8 cellular contexts compared by ENCODE assay signal in genomic region chr3:9396301-9396631, GRCh38. TPM values are rescaled to one million over a fixed set of nuclear protein-coding genes. Genes with fewer than 3 reads are reported as not detected.
A peak's percentile ranks its signal among the peaks of the same experiment; 100 is the strongest.
DNase-seq lines count a peak whose midpoint lies in the region; ATAC-seq and TF ChIP-seq lines count a peak whose summit lies in the region.

No MANE protein-coding gene starts in this region.

- peaks cover 6 to 13% (median 10%) of the 10 kb centered on the region in 3 donors for H3K36me3 ChIP-seq in tibial artery

- H3K27ac Mint-ChIP-seq in CD14-positive monocyte: peak overlapping the region; percentile 94 to 99 (median 98)
- peak overlapping the region; percentile 94 to 99 (median 98) for H3K27ac Mint-ChIP-seq in naive thymus-derived CD8-positive, alpha-beta T cell

- peak overlapping the region; percentile 92 to 96 for H3K4me3 Mint-ChIP-seq in CD14-positive monocyte
- H3K4me3 Mint-ChIP-seq in naive thymus-derived CD8-positive, alpha-beta T cell: peak overlapping the region; percentile 89 to 99 (median 96)

- peak overlapping the region; percentile 99 to 100 for H3K27ac ChIP-seq in tibial artery

- peaks cover 0 to 1% (median 0%) of the 10 kb centered on the region in 3 donors for H3K27me3 Mint-ChIP-seq in CD14-positive monocyte (ENCODE audit: low read depth in 3 of 3)
- H3K27me3 Mint-ChIP-seq in naive thymus-derived CD8-positive, alpha-beta T cell: peaks cover 0 to 4% (median 0%) of the 10 kb centered on the region in 5 donors

- H3K4me1 ChIP-seq in tibial artery: peaks cover 0 to 69% (median 40%) of the 10 kb centered on the region in 4 donors

- H3K4me3 ChIP-seq in tibial artery: peak overlapping the region; percentile 95 to 97

- intact Hi-C loops in CD14-positive monocyte (cut with micrococcal nuclease): loop anchor here (2.0 to 5.0 kb wide), 4 partner anchors 27 to 397 kb away; partner anchors contain the start of genes THUMPD3 (in 2 of the 2), ARPC4 (in 1 of the 2), BRPF1 (in 1 of the 2) and TADA3 (in 1 of the 2)
- intact Hi-C loops in tibial artery (cut with DNase I; ENCODE audit: low total_unique reads): no loop called here

- peaks cover 25 to 28% of the 10 kb centered on the region in 2 donors for H3K36me3 Mint-ChIP-seq in CD14-positive monocyte
- H3K36me3 Mint-ChIP-seq in naive thymus-derived CD8-positive, alpha-beta T cell: peaks cover 0 to 43% (median 10%) of the 10 kb centered on the region in 3 donors

- TF ChIP-seq CTCF in CD14-positive monocyte (IDR thresholded peaks at IDR 0.05) (no peak), tibial artery (IDR thresholded peaks at IDR 0.05) (no peak)

- ATAC-seq in GM19043 (IDR thresholded peaks at IDR 0.05; ENCODE audit: low read depth, unreplicated experiment) (peak; percentile 21), HG03175 (IDR thresholded peaks at IDR 0.05; ENCODE audit: unreplicated experiment) (peak; percentile 28), esophagus mucosa (peak; percentile 73)
- ATAC-seq in naive thymus-derived CD8-positive, alpha-beta T cell: peak; percentile 35 to 41

- H3K9me3 ChIP-seq in tibial artery: no peaks in the 10 kb centered on the region

- peak; percentile 78 for DNase-seq in CD14-positive monocyte (ENCODE audit: low spot score)
- peak; percentile 75 for DNase-seq in NCI-H460 (ENCODE audit: extremely low read depth, low read depth)
- DNase-seq in activated CD4-positive, alpha-beta T cell treated with anti-CD3 and anti-CD28 coated beads, Interleukin-2, amount 50 U/mL, for 4 hours: peak; percentile 67 to 72
- DNase-seq in naive thymus-derived CD8-positive, alpha-beta T cell: peak in 6 of 10 donors; percentile 80 to 89 (median 82)
- DNase-seq in tibial artery: peak; percentile 91 to 95

- no peaks in the 10 kb centered on the region for H3K27me3 ChIP-seq in tibial artery

- peaks cover 61% of the 10 kb centered on the region for H3K4me1 Mint-ChIP-seq in CD14-positive monocyte
- peaks cover 48 to 78% (median 72%) of the 10 kb centered on the region in 4 donors for H3K4me1 Mint-ChIP-seq in naive thymus-derived CD8-positive, alpha-beta T cell

- POLR2A ChIA-PET in naive thymus-derived CD8-positive, alpha-beta T cell (lab: Charles Lee): interaction anchor here (0.8 to 5.1 kb wide), 24 partner anchors 8 to 852 kb away, joined by 3 to 131 read pairs (median 6); partner anchors contain the start of genes ARPC4, BRPF1, CRELD1 and MTMR14

- H3K9me3 Mint-ChIP-seq in CD14-positive monocyte: peaks cover 0 to 2% (median 0%) of the 10 kb centered on the region in 7 donors
- H3K9me3 Mint-ChIP-seq in naive thymus-derived CD8-positive, alpha-beta T cell: no peaks in the 10 kb centered on the region

RNA-seq across cellular contexts. Expression of gene SETD5, which starts 1.1 kb away (rescaled TPM):
- 10 to 100 TPM in 1 of 2 donors, 1 to 10 TPM in 1; 4.1 to 13.7 TPM for polyA plus RNA-seq in CD14-positive monocyte
- 42.4 and 52.4 TPM in 2 replicates for total RNA-seq in NCI-H460 (2014; rRNA removed; shearing (Covaris generic))
- polyA plus RNA-seq in NCI-H460 (2014; cell fraction: nucleus; rRNA removed): 61.9 and 69.7 TPM in 2 replicates
- 62.5 TPM for total RNA-seq in esophagus mucosa
- total RNA-seq in naive thymus-derived CD8-positive, alpha-beta T cell: 100 to 1,000 TPM; 143 to 146 TPM
- polyA plus RNA-seq in naive thymus-derived CD8-positive, alpha-beta T cell: 10 to 100 TPM; 16.0 to 43.0 (median 24.7) TPM

RNA-seq across cellular contexts. Expression of gene THUMPD3, which starts 33.4 kb away (rescaled TPM):
- 10 to 100 TPM; 11.5 to 13.1 TPM for polyA plus RNA-seq in CD14-positive monocyte
- 46.9 and 52.4 TPM in 2 replicates for total RNA-seq in NCI-H460 (2014; rRNA removed; shearing (Covaris generic))
- polyA plus RNA-seq in NCI-H460 (2014; cell fraction: nucleus; rRNA removed): 35.6 and 52.2 TPM in 2 replicates
- total RNA-seq in esophagus mucosa: 29.1 TPM
- 10 to 100 TPM; 42.6 to 43.3 TPM for total RNA-seq in naive thymus-derived CD8-positive, alpha-beta T cell
- polyA plus RNA-seq in naive thymus-derived CD8-positive, alpha-beta T cell: 10 to 100 TPM; 22.7 to 30.8 (median 23.5) TPM

Comparison
In these comparisons a context has a peak if more than half of its experiments do, and no peak if none do; other contexts are left out.
1. Peak in every context shown above with its lines: DNase-seq, ATAC-seq, H3K4me3 ChIP-seq and H3K27ac ChIP-seq.
2. ATAC-seq: peak in every context shown above with its lines; median percentile 73 in esophagus mucosa; 38 in naive thymus-derived CD8-positive, alpha-beta T cell; 28 in HG03175; 21 in GM19043.